ENCODE assay signal across 8 cellular contexts in the genomic region with DNA sequence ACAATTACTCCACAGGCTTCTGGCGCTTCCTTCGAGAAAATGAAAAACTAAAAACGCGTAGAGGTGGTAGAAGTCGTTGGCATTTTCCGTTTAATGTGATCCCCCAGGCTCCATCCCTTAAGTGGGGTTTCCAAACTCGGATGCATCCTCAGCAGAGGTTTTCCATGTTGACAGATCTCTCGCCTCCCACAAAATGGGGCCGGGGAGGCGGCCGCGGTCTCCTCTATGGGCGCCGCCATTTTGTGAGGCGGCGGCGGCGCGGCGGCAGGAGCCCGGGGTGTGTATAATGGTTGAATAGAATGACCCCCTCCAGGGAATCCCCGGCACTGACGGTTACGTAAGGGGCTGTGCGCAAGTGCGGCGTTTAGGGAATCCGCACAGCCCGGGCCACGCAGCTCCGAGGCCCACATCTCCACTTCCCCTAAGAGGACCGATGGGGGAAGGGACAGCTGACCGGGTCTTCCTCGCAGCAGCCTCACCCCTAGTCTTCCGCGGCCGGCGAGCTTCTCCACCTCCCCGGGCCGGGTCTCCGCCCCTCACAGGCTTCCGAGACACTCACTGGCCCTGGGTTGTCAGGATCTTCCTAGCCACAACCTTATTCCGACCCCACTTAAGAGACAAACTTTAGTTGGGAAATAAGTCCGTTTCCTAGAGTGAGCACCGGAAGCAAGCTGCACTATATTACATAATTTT. TPM values are rescaled to one million over a fixed set of nuclear protein-coding genes. Genes with fewer than 3 reads are reported as not detected.
DNase-seq lines count a peak whose midpoint lies in the region; ATAC-seq and TF ChIP-seq lines count a peak whose summit lies in the region.

No MANE protein-coding gene starts in this region.

- H3K27ac Mint-ChIP-seq in T-helper 17 cell, result peak overlapping the region; percentile 99

- peaks cover 19% of the 10 kb centered on the region for H3K4me1 Mint-ChIP-seq in T-helper 17 cell

- H3K36me3 Mint-ChIP-seq in T-helper 17 cell (ENCODE audit: low read depth), result peaks cover 7% of the 10 kb centered on the region

- peak; percentile 80 for TF ChIP-seq POLR2A in prostate gland (IDR thresholded peaks at IDR 0.05)

- peaks cover 0 to 34% of the 10 kb centered on the region in 2 donors for H3K4me1 ChIP-seq in right atrium auricular region
- no peaks in the 10 kb centered on the region for H3K4me1 ChIP-seq in prostate gland (replicated peaks)
- no peaks in the 10 kb centered on the region for H3K4me1 ChIP-seq in urinary bladder (ENCODE audit: insufficient read depth)

- no peaks in the 10 kb centered on the region for H3K27me3 Mint-ChIP-seq in T-helper 17 cell

- TF ChIP-seq CTCF in right atrium auricular region (IDR thresholded peaks at IDR 0.05), result peak in 1 of 2 donors; percentile 10
- peak in 2 of 4 experiments; percentile 6 to 10 for TF ChIP-seq CTCF in prostate gland (IDR thresholded peaks at IDR 0.05)

- peak overlapping the region; percentile 100 for H3K4me3 Mint-ChIP-seq in T-helper 17 cell

- H3K27ac ChIP-seq in angular gyrus (ENCODE audit: low read depth, low read length) (peak overlapping the region; percentile 94), right atrium auricular region (peak overlapping the region; percentile 100), prostate gland (peak overlapping the region; percentile 99 to 100), urinary bladder (ENCODE audit: low read depth) (peak overlapping the region; percentile 98)

- intact Hi-C loops in prostate gland (cut with DNase I), result loop anchor here (2.0 to 5.0 kb wide), 3 partner anchors 263 to 645 kb away; a partner anchor contains a TSS

- H3K36me3 ChIP-seq in right atrium auricular region, result no peaks in the 10 kb centered on the region
- no peaks in the 10 kb centered on the region for H3K36me3 ChIP-seq in prostate gland
- H3K36me3 ChIP-seq in urinary bladder (ENCODE audit: insufficient read depth), result no peaks in the 10 kb centered on the region

- peak; percentile 90 for DNase-seq in NCI-H1694 treated with DMSO at 0.1 percent for 48 hours (lab: John Stamatoyannopoulos, UW)
- DNase-seq in T-helper 17 cell, result peak; percentile 80 to 84 (median 82)
- peak; percentile 95 for DNase-seq in right atrium auricular region (ENCODE audit: low spot score)
- peak; percentile 89 for DNase-seq in prostate gland (ENCODE audit: low spot score)

- H3K9me3 ChIP-seq in T-helper 17 cell (ENCODE audit: control insufficient read depth, low read length, poor library complexity, severe bottlenecking) (no peaks in the 10 kb centered on the region), right atrium auricular region (no peaks in the 10 kb centered on the region), prostate gland (no peaks in the 10 kb centered on the region)

- ATAC-seq in GM18499 (IDR thresholded peaks at IDR 0.05; ENCODE audit: insufficient read depth, unreplicated experiment) (peak; percentile 45), HG02938 (IDR thresholded peaks at IDR 0.05; ENCODE audit: unreplicated experiment) (peak; percentile 49), T-helper 17 cell (peak; percentile 62)

- H3K4me3 ChIP-seq in right atrium auricular region, result peak overlapping the region; percentile 92 to 95
- peak overlapping the region; percentile 80 to 87 for H3K4me3 ChIP-seq in prostate gland
- H3K4me3 ChIP-seq in urinary bladder (ENCODE audit: low read depth, low read length), result peak overlapping the region; percentile 75

- no peaks in the 10 kb centered on the region for H3K27me3 ChIP-seq in right atrium auricular region
- no peaks in the 10 kb centered on the region for H3K27me3 ChIP-seq in prostate gland (replicated peaks; ENCODE audit: insufficient read depth)

- WGBS in prostate gland, result 0% methylated on average over 44 of the region's 45 CpGs
- WGBS in urinary bladder, result under 1% methylated on average over 45 of the region's 45 CpGs

RNA-seq across cellular contexts. Expression of a gene that starts 2.1 kb away (rescaled TPM):
- 10 to 100 TPM; 63.1 to 63.3 TPM for total RNA-seq in T-helper 17 cell
- total RNA-seq in right atrium auricular region, result 10 to 100 TPM; 13.7 to 19.5 TPM
- 10 to 100 TPM; 29.5 to 47.3 TPM for total RNA-seq in prostate gland
- total RNA-seq in urinary bladder, result 77.4 TPM
- 7.6 TPM for polyA plus RNA-seq in urinary bladder

Comparison
In these comparisons a context has a peak if more than half of its experiments do, and no peak if none do; other contexts are left out.
1. Peak in every context shown above with its lines: DNase-seq, ATAC-seq, H3K4me3 ChIP-seq and H3K27ac ChIP-seq.